Comparison of ENCODE assay signal across 17 cellular contexts in genomic region chr14:90517431-90517841, GRCh38.
DNase-seq lines count a peak whose midpoint lies in the region; ATAC-seq, FAIRE-seq and TF ChIP-seq lines count a peak whose summit lies in the region.
"Had no signal": no experiment of that assay in that cellular context is flagged by ENCODE, and none has a peak within 500 bp of the region (broad histone marks: within the 10 kb centered on the region; RNA-seq: fewer than 3 reads in every experiment).

No MANE protein-coding gene starts in this region.

- no peaks in the 10 kb centered on the region for H3K9me2 ChIP-seq in GM23338 (ENCODE audit: insufficient read depth)

- H3K9me3 Mint-ChIP-seq in GM23338: peaks cover 5% of the 10 kb centered on the region; the same call in 1 of the 3 replicates
- H3K9me3 Mint-ChIP-seq in activated T-helper 2 cell treated with anti-CD3 and anti-CD28 coated beads, Interferon-gamma antibody, Interleukin-2, Interleukin-4, amounts not matched to agents 10 μg/mL and 5 μg/mL and 100 μg/mL, durations not matched to agents 14 hours and 24 hours and 36 hours: no peaks in the 10 kb centered on the region
- H3K9me3 Mint-ChIP-seq: activated T-helper 17 cell treated with anti-CD3 and anti-CD28 coated beads, Interleukin-2, amount 50 U/mL, for 72 hours; central memory CD8-positive, alpha-beta T cell had no signal

- peaks cover 15% of the 10 kb centered on the region for H3K27me3 Mint-ChIP-seq in GM23338 (ENCODE audit: insufficient read depth, low read depth, poor library complexity)
- H3K27me3 Mint-ChIP-seq in activated T-helper 2 cell treated with anti-CD3 and anti-CD28 coated beads, Interferon-gamma antibody, Interleukin-2, Interleukin-4, amounts not matched to agents 10 μg/mL and 5 μg/mL and 100 μg/mL, durations not matched to agents 14 hours and 24 hours and 36 hours (ENCODE audit: low read depth): no peaks in the 10 kb centered on the region

- no peak overlapping the region for H3K27ac ChIP-seq in GM23338 (ENCODE audit: low read depth)
- peak overlapping the region; percentile 63 for H3K27ac ChIP-seq in smooth muscle cell (ENCODE audit: low read depth)
- H3K27ac ChIP-seq: ovary had no signal

- no peaks in the 10 kb centered on the region for H3K36me3 ChIP-seq in GM23338 (ENCODE audit: insufficient read depth)
- no peaks in the 10 kb centered on the region for H3K36me3 ChIP-seq in smooth muscle cell (ENCODE audit: low read depth)
- H3K36me3 ChIP-seq: ovary had no signal

- H3K4me1 ChIP-seq in GM23338 (ENCODE audit: insufficient read depth) (no peaks in the 10 kb centered on the region), smooth muscle cell (ENCODE audit: low read depth) (peaks cover 8% of the 10 kb centered on the region)

- no peaks in the 10 kb centered on the region for H3K27me3 ChIP-seq in GM23338 (ENCODE audit: insufficient read depth)
- H3K27me3 ChIP-seq in smooth muscle cell (ENCODE audit: low read depth): no peaks in the 10 kb centered on the region
- H3K27me3 ChIP-seq: ovary had no signal

- H3K9me3 ChIP-seq in smooth muscle cell (replicated peaks; ENCODE audit: low read depth): no peaks in the 10 kb centered on the region
- H3K9me3 ChIP-seq: ovary had no signal

- H3K9ac ChIP-seq in smooth muscle cell (ENCODE audit: low read depth): peak overlapping the region; percentile 17

- intact Hi-C loops in activated T-helper 2 cell treated with anti-CD3 and anti-CD28 coated beads, Interferon-gamma antibody, Interleukin-2, Interleukin-4, amounts not matched to agents 10 μg/mL and 5 μg/mL and 100 μg/mL, durations not matched to agents 14 hours and 24 hours and 36 hours (cut with micrococcal nuclease): no loop called here

- peak overlapping the region; percentile 56 for H2AFZ ChIP-seq in GM23338
- no peak overlapping the region for H2AFZ ChIP-seq in smooth muscle cell (ENCODE audit: low read depth)

- no peak for DNase-seq in GM23338 (ENCODE audit: low spot score)
- peak; percentile 76 for DNase-seq in RPMI8226
- DNase-seq in left lobe of liver (ENCODE audit: low spot score): no peak
- no peak for DNase-seq in smooth muscle cell (lab: John Stamatoyannopoulos, UW; ENCODE audit: unreplicated experiment)
- no peak for DNase-seq in DMS114 treated with DMSO at 0.1 percent for 48 hours (lab: John Stamatoyannopoulos, UW; ENCODE audit: unreplicated experiment)
- DNase-seq in RCC 7860 (ENCODE audit: low spot score): no peak
- DNase-seq in activated T-helper 2 cell treated with anti-CD3 and anti-CD28 coated beads, Interferon-gamma antibody, Interleukin-2, Interleukin-4, amounts not matched to agents 10 μg/mL and 5 μg/mL and 100 μg/mL, durations not matched to agents 14 hours and 24 hours and 36 hours (ENCODE audit: low spot score): no peak
- DNase-seq: activated CD4-positive, CD25-positive, alpha-beta regulatory T cell treated with anti-CD3 and anti-CD28 coated beads, Interleukin-2, amount 50 U/mL, for 72 hours; left cardiac atrium; stimulated activated CD4-positive, alpha-beta T cell treated with anti-CD3 and anti-CD28 coated beads, Interleukin-4, amount 100 ng/mL, for 1 hour; T1000 had no signal

- no peaks in the 10 kb centered on the region; the same call in 2 of the 3 replicates for H3K36me3 Mint-ChIP-seq in GM23338 (ENCODE audit: low read depth)
- no peaks in the 10 kb centered on the region for H3K36me3 Mint-ChIP-seq in activated T-helper 2 cell treated with anti-CD3 and anti-CD28 coated beads, Interferon-gamma antibody, Interleukin-2, Interleukin-4, amounts not matched to agents 10 μg/mL and 5 μg/mL and 100 μg/mL, durations not matched to agents 14 hours and 24 hours and 36 hours (ENCODE audit: low read depth)

- peaks cover 18% of the 10 kb centered on the region for H3K4me1 Mint-ChIP-seq in GM23338
- no peaks in the 10 kb centered on the region for H3K4me1 Mint-ChIP-seq in activated T-helper 2 cell treated with anti-CD3 and anti-CD28 coated beads, Interferon-gamma antibody, Interleukin-2, Interleukin-4, amounts not matched to agents 10 μg/mL and 5 μg/mL and 100 μg/mL, durations not matched to agents 14 hours and 24 hours and 36 hours (ENCODE audit: low read depth)
- H3K4me1 Mint-ChIP-seq: activated T-helper 17 cell treated with anti-CD3 and anti-CD28 coated beads, Interleukin-2, amount 50 U/mL, for 72 hours; B cell; central memory CD8-positive, alpha-beta T cell had no signal

- no peaks in the 10 kb centered on the region for H4K20me1 ChIP-seq in GM23338 (replicated peaks; ENCODE audit: insufficient read depth)
- H4K20me1 ChIP-seq in smooth muscle cell (ENCODE audit: low read depth): no peaks in the 10 kb centered on the region

- 87% methylated on average over 9 of the region's 10 CpGs for WGBS in smooth muscle cell (ENCODE audit: low lambda C conversion rate)

- no peak for TF ChIP-seq CTCF in GM23338 (conservative IDR thresholded peaks at IDR 0.05; ENCODE audit: low read depth in 2 of 2)
- no peak for TF ChIP-seq CTCF in smooth muscle cell (IDR thresholded peaks at IDR 0.05; ENCODE audit: borderline replicate concordance, insufficient read depth, poor library complexity, severe bottlenecking)

- H3K79me2 ChIP-seq in GM23338 (replicated peaks; ENCODE audit: insufficient read depth) (no peaks in the 10 kb centered on the region), smooth muscle cell (ENCODE audit: low read depth) (no peaks in the 10 kb centered on the region)

- H3F3A ChIP-seq in GM23338 (replicated peaks; ENCODE audit: low read depth) (no peaks in the 10 kb centered on the region), smooth muscle cell (ENCODE audit: low read depth) (no peaks in the 10 kb centered on the region)

- no peak overlapping the region for H3K27ac Mint-ChIP-seq in GM23338
- H3K27ac Mint-ChIP-seq in activated T-helper 2 cell treated with anti-CD3 and anti-CD28 coated beads, Interferon-gamma antibody, Interleukin-2, Interleukin-4, amounts not matched to agents 10 μg/mL and 5 μg/mL and 100 μg/mL, durations not matched to agents 14 hours and 24 hours and 36 hours: no peak overlapping the region
- H3K27ac Mint-ChIP-seq: activated T-helper 17 cell treated with anti-CD3 and anti-CD28 coated beads, Interleukin-2, amount 50 U/mL, for 72 hours; B cell had no signal

- H3K4me2 ChIP-seq in GM23338 (no peak overlapping the region), smooth muscle cell (no peak overlapping the region)

- no peak overlapping the region for H3K4me3 Mint-ChIP-seq in GM23338
- H3K4me3 Mint-ChIP-seq in activated T-helper 2 cell treated with anti-CD3 and anti-CD28 coated beads, Interferon-gamma antibody, Interleukin-2, Interleukin-4, amounts not matched to agents 10 μg/mL and 5 μg/mL and 100 μg/mL, durations not matched to agents 14 hours and 24 hours and 36 hours (ENCODE audit: low read depth): no peak overlapping the region
- H3K4me3 Mint-ChIP-seq: activated T-helper 17 cell treated with anti-CD3 and anti-CD28 coated beads, Interleukin-2, amount 50 U/mL, for 72 hours; B cell; central memory CD8-positive, alpha-beta T cell had no signal

- no peak overlapping the region for H3K4me3 ChIP-seq in GM23338
- H3K4me3 ChIP-seq in smooth muscle cell: no peak overlapping the region
- H3K4me3 ChIP-seq: ovary had no signal

- no peak; the same call in 2 of the 3 replicates for ATAC-seq in GM23338
- ATAC-seq in left lobe of liver: peak; percentile 60
- ATAC-seq in activated CD4-positive, CD25-positive, alpha-beta regulatory T cell treated with anti-CD3 and anti-CD28 coated beads, Interleukin-2, amount 50 U/mL, for 24 hours: no peak
- ATAC-seq: activated T-helper 17 cell treated with anti-CD3 and anti-CD28 coated beads, Interleukin-2, amount 50 U/mL, for 72 hours had no signal

- no peak for FAIRE-seq in RCC 7860 (lab: Jason Lieb, UNC)
- FAIRE-seq: D721Med had no signal

TF ChIP-seq in GM23338, 12 proteins besides CTCF, POLR2A, EP300 and RAD21 (continues in another document):
- TF ChIP-seq ZNF331 (CRISPR knock-in tag; IDR thresholded peaks at IDR 0.05; ENCODE audit: low read depth) (no peak), JUNB (IDR thresholded peaks at IDR 0.05; ENCODE audit: unreplicated experiment) (no peak)
